18 cellular contexts compared by ENCODE assay signal in the genomic region with DNA sequence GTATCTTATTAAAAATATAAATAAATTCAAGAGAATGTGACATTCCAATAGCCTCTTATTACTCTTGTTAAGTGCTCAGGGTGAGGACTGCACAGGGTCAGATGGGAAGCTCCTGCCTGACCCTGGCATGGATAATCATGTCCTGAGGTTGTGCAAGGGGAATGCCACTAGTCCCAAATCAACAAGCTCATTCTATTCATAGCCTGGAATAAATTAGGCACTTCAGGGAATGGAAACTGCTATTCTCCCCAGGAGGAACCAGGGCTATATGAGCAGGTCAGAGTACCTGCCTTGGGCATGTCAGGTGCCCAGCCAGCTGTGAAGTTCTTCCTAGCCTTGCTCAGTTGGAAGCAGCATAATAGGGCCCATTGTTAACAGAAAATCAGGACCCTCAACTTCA.
A peak's percentile ranks its signal among the peaks of the same experiment; 100 is the strongest.
DNase-seq lines count a peak whose midpoint lies in the region; ATAC-seq, FAIRE-seq and TF ChIP-seq lines count a peak whose summit lies in the region.
"Had no signal": no experiment of that assay in that cellular context is flagged by ENCODE, and none has a peak within 500 bp of the region (broad histone marks: within the 10 kb centered on the region; RNA-seq: fewer than 3 reads in every experiment).

No MANE protein-coding gene starts in this region.

- no peak overlapping the region for H3K27ac Mint-ChIP-seq in WTC11
- H3K27ac Mint-ChIP-seq: B cell; CD8-positive, alpha-beta T cell; HFFc6 had no signal

- H3K4me1 ChIP-seq in right atrium auricular region (peaks cover 0 to 8% of the 10 kb centered on the region in 2 donors), thyroid gland (peaks cover 8 to 27% of the 10 kb centered on the region in 2 donors), small intestine (ENCODE audit: control insufficient read depth in 2 of 2, insufficient read depth in 1 of 2, low read depth in 1 of 2, low read length in 1 of 2) (no peaks in the 10 kb centered on the region)
- H3K4me1 ChIP-seq: BLaER1 treated with 17β-estradiol and CSF1 and Interleukin-3, amounts not matched to agents 10 nM and 100 nM had no signal

- no peaks in the 10 kb centered on the region for H3K9me3 Mint-ChIP-seq in WTC11
- H3K9me3 Mint-ChIP-seq: CD8-positive, alpha-beta T cell; HFFc6 had no signal

- peak; percentile 77 for ATAC-seq in Right ventricle myocardium superior (ENCODE audit: poor library complexity)
- peak; percentile 30; the same call in 1 of the 2 replicates for ATAC-seq in WTC11
- ATAC-seq: CD8-positive, alpha-beta T cell; HCT116 had no signal

- TF ChIP-seq CTCF in right atrium auricular region (IDR thresholded peaks at IDR 0.05) (no peak), WTC11 (IDR thresholded peaks at IDR 0.05) (no peak), thyroid gland (IDR thresholded peaks at IDR 0.05) (no peak)

- TF ChIP-seq POLR2A in thyroid gland (IDR thresholded peaks at IDR 0.05): no peak

- no peak overlapping the region for H3K4me3 Mint-ChIP-seq in WTC11
- H3K4me3 Mint-ChIP-seq: B cell; CD8-positive, alpha-beta T cell; HFFc6 had no signal

- no peaks in the 10 kb centered on the region for H3K36me3 ChIP-seq in right atrium auricular region
- H3K36me3 ChIP-seq in thyroid gland: no peaks in the 10 kb centered on the region
- H3K36me3 ChIP-seq in small intestine (ENCODE audit: control insufficient read depth in 2 of 2, insufficient read depth in 2 of 2, low read length in 2 of 2): no peaks in the 10 kb centered on the region
- H3K36me3 ChIP-seq: BLaER1 treated with 17β-estradiol and CSF1 and Interleukin-3, amounts not matched to agents 10 nM and 100 nM had no signal

- POLR2A ChIA-PET in WTC11 (lab: Charles Lee): no interaction called here

- intact Hi-C loops in Right ventricle myocardium superior (cut with DNase I) (no loop called here), thyroid gland (cut with DNase I) (no loop called here)

- H3K4me3 ChIP-seq in right atrium auricular region: no peak overlapping the region
- H3K4me3 ChIP-seq in thyroid gland (replicated peaks in 1 of 3): no peak overlapping the region
- H3K4me3 ChIP-seq in small intestine (ENCODE audit: low read depth in 1 of 2, low read length in 2 of 2): no peak overlapping the region
- H3K4me3 ChIP-seq: BLaER1 treated with 17β-estradiol and CSF1 and Interleukin-3, amounts not matched to agents 10 nM and 100 nM had no signal

- H3K27me3 Mint-ChIP-seq in WTC11 (ENCODE audit: low read depth): no peaks in the 10 kb centered on the region
- H3K27me3 Mint-ChIP-seq: B cell had no signal

- no peak for DNase-seq in Right ventricle myocardium superior
- DNase-seq in right atrium auricular region (ENCODE audit: low spot score): no peak
- no peak for DNase-seq in WTC11 (ENCODE audit: low spot score)
- peak; percentile 36 for DNase-seq in kidney tubule cell (ENCODE audit: low spot score)
- DNase-seq in thyroid gland: peak; percentile 20 to 41
- no peak for DNase-seq in small intestine
- no peak for DNase-seq in NCI-H1694 (lab: John Stamatoyannopoulos, UW)
- DNase-seq: Calu3; CD8-positive, alpha-beta T cell; DMS79 treated with DMSO at 0.1 percent for 48 hours; GF-D8; GOT3; H7; HFFc6 had no signal

- FAIRE-seq in small intestine (lab: Jason Lieb, UNC): no peak

- H3K9me3 ChIP-seq in right atrium auricular region (no peaks in the 10 kb centered on the region), thyroid gland (no peaks in the 10 kb centered on the region), small intestine (ENCODE audit: control insufficient read depth, low read depth) (no peaks in the 10 kb centered on the region)
- H3K9me3 ChIP-seq: BLaER1 treated with 17β-estradiol and CSF1 and Interleukin-3, amounts not matched to agents 10 nM and 100 nM had no signal

- CTCF ChIA-PET in WTC11 (lab: Charles Lee): no interaction called here

- H3K27me3 ChIP-seq in right atrium auricular region (no peaks in the 10 kb centered on the region), thyroid gland (no peaks in the 10 kb centered on the region), small intestine (ENCODE audit: control insufficient read depth in 2 of 2, insufficient read depth in 2 of 2, low read length in 2 of 2) (no peaks in the 10 kb centered on the region)
- H3K27me3 ChIP-seq: BLaER1 treated with 17β-estradiol and CSF1 and Interleukin-3, amounts not matched to agents 10 nM and 100 nM had no signal

- H3K27ac ChIP-seq in right atrium auricular region: no peak overlapping the region
- peak overlapping the region in 2 of 3 donors; percentile 29 to 33 for H3K27ac ChIP-seq in thyroid gland
- H3K27ac ChIP-seq in small intestine (ENCODE audit: low read depth in 1 of 2, low read length in 1 of 2): no peak overlapping the region
- H3K27ac ChIP-seq: BLaER1 treated with 17β-estradiol and CSF1 and Interleukin-3, amounts not matched to agents 10 nM and 100 nM; HL-60 had no signal

- peaks cover 36% of the 10 kb centered on the region for H3K4me1 Mint-ChIP-seq in WTC11
- H3K4me1 Mint-ChIP-seq: B cell had no signal

- no peaks in the 10 kb centered on the region for H3K36me3 Mint-ChIP-seq in WTC11

TF ChIP-seq in WTC11, 78 proteins besides CTCF, POLR2A, EP300 and RAD21:
- TF ChIP-seq ESRRA (CRISPR knock-in tag; IDR thresholded peaks at IDR 0.05; ENCODE audit: borderline replicate concordance) (no peak), TEAD1 (CRISPR knock-in tag; IDR thresholded peaks at IDR 0.05) (no peak), ATF3 (CRISPR knock-in tag; conservative IDR thresholded peaks at IDR 0.05) (no peak), CREB1 (CRISPR knock-in tag; IDR thresholded peaks at IDR 0.05) (no peak), FOXP1 (CRISPR knock-in tag; IDR thresholded peaks at IDR 0.05; ENCODE audit: borderline replicate concordance) (no peak), HMGA2 (CRISPR knock-in tag; IDR thresholded peaks at IDR 0.05) (no peak), GRHL2 (CRISPR knock-in tag; IDR thresholded peaks at IDR 0.05; ENCODE audit: insufficient replicate concordance, severe bottlenecking) (no peak), FOXP4 (CRISPR knock-in tag; IDR thresholded peaks at IDR 0.05) (no peak), ZBTB21 (CRISPR knock-in tag; IDR thresholded peaks at IDR 0.05; ENCODE audit: borderline replicate concordance) (no peak), ZNF671 (CRISPR knock-in tag; IDR thresholded peaks at IDR 0.05) (no peak)
TF ChIP-seq in WTC11: peak in this region for 0.

Comparison
In these comparisons a context has a peak if more than half of its experiments do, and no peak if none do; other contexts are left out.
1. DNase-seq: peak in kidney tubule cell (single experiment) and thyroid gland (2 of 2); none in Right ventricle myocardium superior (single experiment), right atrium auricular region (single experiment), WTC11 (single experiment), small intestine (single experiment) and NCI-H1694 (single experiment).
2. H3K27ac ChIP-seq: peak in thyroid gland (2 of 3); none in right atrium auricular region (0 of 2) and small intestine (0 of 2).